ENCODE assay signal across 1 cellular context in genomic region chr2:236549165-236549564, GRCh38.
TF ChIP-seq lines count a peak whose summit lies in the region.

No MANE protein-coding gene starts in this region.

TF ChIP-seq in HepG2, 621 proteins besides CTCF, POLR2A, EP300 and RAD21:
- TF ChIP-seq FOXA1 (IDR thresholded peaks at IDR 0.05) (no peak), FOXA1 (CRISPR knock-in tag; IDR thresholded peaks at IDR 0.05) (no peak), TFAP4 (IDR thresholded peaks at IDR 0.05; ENCODE audit: borderline replicate concordance, low read depth) (no peak), KLF9 (CRISPR knock-in tag; IDR thresholded peaks at IDR 0.05; ENCODE audit: low read depth) (no peak), SIX4 (CRISPR knock-in tag; IDR thresholded peaks at IDR 0.05) (no peak), ZNF124 (CRISPR knock-in tag; IDR thresholded peaks at IDR 0.05) (no peak)
TF ChIP-seq in HepG2: peak in this region for 0.
